ENCODE assay signal across 25 cellular contexts in genomic region chr2:120541972-120542670, GRCh38.
"Had no signal": no experiment of that assay in that cellular context is flagged by ENCODE, and none has a peak within 500 bp of the region (broad histone marks: within the 10 kb centered on the region; RNA-seq: fewer than 3 reads in every experiment).

No MANE protein-coding gene starts in this region.

- ATAC-seq: activated CD4-positive, CD25-positive, alpha-beta regulatory T cell treated with anti-CD3 and anti-CD28 coated beads, Interleukin-2, amount 50 U/mL, for 24 hours; activated CD8-positive, alpha-beta memory T cell treated with anti-CD3 and anti-CD28 coated beads, Interleukin-2, amount 10 ng/mL, durations not matched to agents 7 days and 5 days; activated naive CD4-positive, alpha-beta T cell treated with anti-CD3 and anti-CD28 coated beads, Interleukin-2, amount 50 U/mL, for 72 hours; activated naive CD8-positive, alpha-beta T cell treated with anti-CD3 and anti-CD28 coated beads, Interleukin-2, amount 50 U/mL, for 24 hours; SK-N-SH treated with all-trans-retinoic acid at 6 μM for 48 hours had no signal

- H3K4me3 ChIP-seq: ascending aorta, Peyer's patch, SJSA1 had no signal

- H3K4me1 ChIP-seq: Peyer's patch had no signal

- H3K27me3 ChIP-seq: ascending aorta, Peyer's patch, SJSA1 had no signal

- H3K27ac Mint-ChIP-seq: activated CD8-positive, alpha-beta memory T cell treated with anti-CD3 and anti-CD28 coated beads, Interleukin-2, amount 10 ng/mL, durations not matched to agents 7 days and 5 days; activated naive CD8-positive, alpha-beta T cell treated with anti-CD3 and anti-CD28 coated beads, Interleukin-2, amount 50 U/mL, for 24 hours; activated T-cell treated with anti-CD3 and anti-CD28 coated beads, Interleukin-2, amount 50 U/mL, for 24 hours; activated T-helper 1 cell treated with anti-CD3 and anti-CD28 coated beads, Interleukin-12 subunit alpha, Interleukin-12 subunit beta, Interleukin-2, Interleukin-4 antibody, amounts not matched to agents 30 ng/mL and 10 ng/mL and 1 ng/mL, durations not matched to agents 14 hours and 24 hours and 36 hours; T-helper 1 cell treated with Interleukin-12 subunit alpha and Interleukin-12 subunit beta and Interleukin-4 antibody, amounts not matched to agents 30 μg/mL and 1 μg/mL, for 36 hours had no signal

- H3K27me3 Mint-ChIP-seq: brain had no signal

- H3K36me3 ChIP-seq: ascending aorta, Peyer's patch, SJSA1 had no signal

- H3K4me3 Mint-ChIP-seq: activated CD8-positive, alpha-beta memory T cell treated with anti-CD3 and anti-CD28 coated beads, Interleukin-2, amount 10 ng/mL, durations not matched to agents 7 days and 5 days; activated naive CD8-positive, alpha-beta T cell treated with anti-CD3 and anti-CD28 coated beads, Interleukin-2, amount 50 U/mL, for 24 hours; activated T-cell treated with anti-CD3 and anti-CD28 coated beads, Interleukin-2, amount 50 U/mL, for 24 hours; activated T-helper 1 cell treated with anti-CD3 and anti-CD28 coated beads, Interleukin-12 subunit alpha, Interleukin-12 subunit beta, Interleukin-2, Interleukin-4 antibody, amounts not matched to agents 30 ng/mL and 10 ng/mL and 1 ng/mL, durations not matched to agents 14 hours and 24 hours and 36 hours; brain; T-helper 1 cell treated with Interleukin-12 subunit alpha and Interleukin-12 subunit beta and Interleukin-4 antibody, amounts not matched to agents 30 μg/mL and 1 μg/mL, for 36 hours had no signal

- H3K9me3 Mint-ChIP-seq: activated naive CD4-positive, alpha-beta T cell treated with anti-CD3 and anti-CD28 coated beads, Interleukin-2, amount 50 U/mL, for 72 hours; activated naive CD8-positive, alpha-beta T cell treated with anti-CD3 and anti-CD28 coated beads, Interleukin-2, amount 50 U/mL, for 24 hours; activated T-cell treated with anti-CD3 and anti-CD28 coated beads, Interleukin-2, amount 50 U/mL, for 24 hours; activated T-helper 1 cell treated with anti-CD3 and anti-CD28 coated beads, Interleukin-12 subunit alpha, Interleukin-12 subunit beta, Interleukin-2, Interleukin-4 antibody, amounts not matched to agents 30 ng/mL and 10 ng/mL and 1 ng/mL, durations not matched to agents 14 hours and 24 hours and 36 hours; T-helper 1 cell treated with Interleukin-12 subunit alpha and Interleukin-12 subunit beta and Interleukin-4 antibody, amounts not matched to agents 30 μg/mL and 1 μg/mL, for 36 hours had no signal

- H3K4me1 Mint-ChIP-seq: activated CD8-positive, alpha-beta memory T cell treated with anti-CD3 and anti-CD28 coated beads, Interleukin-2, amount 10 ng/mL, durations not matched to agents 7 days and 5 days had no signal

- H3K27ac ChIP-seq: ascending aorta, Peyer's patch, RWPE1, SJSA1 had no signal

- H3K36me3 Mint-ChIP-seq: activated CD8-positive, alpha-beta memory T cell treated with anti-CD3 and anti-CD28 coated beads, Interleukin-2, amount 10 ng/mL, durations not matched to agents 7 days and 5 days; activated naive CD4-positive, alpha-beta T cell treated with anti-CD3 and anti-CD28 coated beads, Interleukin-2, amount 50 U/mL, for 72 hours; brain had no signal

- DNase-seq: activated CD4-positive, alpha-beta T cell treated with anti-CD3 and anti-CD28 coated beads for 48 hours; activated CD4-positive, alpha-beta T cell treated with anti-CD3 and anti-CD28 coated beads, Interleukin-2, amount 50 U/mL, for 48 hours; activated CD8-positive, alpha-beta memory T cell treated with anti-CD3 and anti-CD28 coated beads, Interleukin-2, amount 10 ng/mL, durations not matched to agents 7 days and 5 days; activated effector memory CD4-positive, alpha-beta T cell treated with anti-CD3 and anti-CD28 coated beads, Interleukin-2, amount 50 U/mL, for 16 hours; activated naive CD4-positive, alpha-beta T cell treated with Interleukin-2 at 50 U/mL for 16 hours; activated naive CD8-positive, alpha-beta T cell treated with anti-CD3 and anti-CD28 coated beads, Interleukin-2, amount 50 U/mL, for 24 hours; activated T-cell treated with anti-CD3 and anti-CD28 coated beads, Interleukin-2, amount 50 U/mL, for 24 hours; amniotic stem cell; MM.1S; NCI-H1105; NCI-H1436 treated with DMSO at 0.1 percent for 48 hours; NCI-H187; NCI-H2081; NCI-H510A treated with DMSO at 0.1 percent for 48 hours; Peyer's patch; SHP77 had no signal

- H3K9me3 ChIP-seq: ascending aorta, Peyer's patch, SJSA1 had no signal
